17 cellular contexts compared by ENCODE assay signal in genomic region chr5:133467325-133467700, GRCh38.
DNase-seq lines count a peak whose midpoint lies in the region; ATAC-seq and TF ChIP-seq lines count a peak whose summit lies in the region.
"Had no signal": no experiment of that assay in that cellular context is flagged by ENCODE, and none has a peak within 500 bp of the region (broad histone marks: within the 10 kb centered on the region; RNA-seq: fewer than 3 reads in every experiment).

No MANE protein-coding gene starts in this region.

- no peaks in the 10 kb centered on the region for H3K9me3 ChIP-seq in CD4-positive, alpha-beta memory T cell (ENCODE audit: control insufficient read depth in 1 of 2, low read length in 2 of 2)
- H3K9me3 ChIP-seq in A673 (ENCODE audit: low read depth, low read length, poor library complexity, severe bottlenecking): no peaks in the 10 kb centered on the region
- H3K9me3 ChIP-seq: BE2C had no signal

- peaks cover 2 to 7% of the 10 kb centered on the region in 2 donors for H3K27me3 Mint-ChIP-seq in CD4-positive, alpha-beta memory T cell
- no peaks in the 10 kb centered on the region for H3K27me3 Mint-ChIP-seq in GM23338 (ENCODE audit: insufficient read depth, low read depth, poor library complexity)

- H3K4me1 Mint-ChIP-seq in CD4-positive, alpha-beta memory T cell: peaks cover 0 to 28% (median 8%) of the 10 kb centered on the region in 4 donors
- H3K4me1 Mint-ChIP-seq in GM23338: peaks cover 18% of the 10 kb centered on the region

- TF ChIP-seq CTCF in GM23338 (conservative IDR thresholded peaks at IDR 0.05; ENCODE audit: low read depth in 2 of 2) (no peak), A673 (conservative IDR thresholded peaks at IDR 0.05; ENCODE audit: low read depth, low read length) (no peak)

- no peak overlapping the region for H2AFZ ChIP-seq in GM23338
- H2AFZ ChIP-seq: parathyroid adenoma had no signal

- H3K9me3 Mint-ChIP-seq in CD4-positive, alpha-beta memory T cell: peaks cover 0 to 1% (median 0%) of the 10 kb centered on the region in 8 donors
- no peaks in the 10 kb centered on the region for H3K9me3 Mint-ChIP-seq in GM23338

- H3K27ac ChIP-seq in CD4-positive, alpha-beta memory T cell (ENCODE audit: low read depth, low read length): peak overlapping the region; percentile 46
- H3K27ac ChIP-seq in GM23338 (ENCODE audit: low read depth) (no peak overlapping the region), A673 (ENCODE audit: low read depth, low read length, poor library complexity, severe bottlenecking) (no peak overlapping the region)
- H3K27ac ChIP-seq: parathyroid adenoma had no signal

- intact Hi-C loops in CD4-positive, alpha-beta memory T cell (cut with micrococcal nuclease): no loop called here
- intact Hi-C loops in A673 (cut with micrococcal nuclease; ENCODE audit: unreplicated experiment): no loop called here

- no peaks in the 10 kb centered on the region for H3K9me2 ChIP-seq in GM23338 (ENCODE audit: insufficient read depth)

- no TSS peak for BruUV-seq in A673 (replicated peaks; lab: Mats Ljungman, UMichigan)

- H3K4me1 ChIP-seq in CD4-positive, alpha-beta memory T cell (ENCODE audit: insufficient read depth, low read length): peaks cover 37% of the 10 kb centered on the region
- peaks cover 7% of the 10 kb centered on the region; the same call in 1 of the 2 replicates for H3K4me1 ChIP-seq in GM23338 (ENCODE audit: insufficient read depth)
- H3K4me1 ChIP-seq in A673 (ENCODE audit: insufficient read depth, low read length, poor library complexity, severe bottlenecking): no peaks in the 10 kb centered on the region
- H3K4me1 ChIP-seq: BE2C had no signal

- ATAC-seq in GM23338 (peak; percentile 50), left lobe of liver (no peak)
- ATAC-seq: activated CD4-positive, CD25-positive, alpha-beta regulatory T cell treated with anti-CD3 and anti-CD28 coated beads, Interleukin-2, amount 50 U/mL, for 24 hours; left colon had no signal

- POLR2A ChIA-PET in CD4-positive, alpha-beta memory T cell (lab: Charles Lee; ENCODE audit: partially characterized antibody): no interaction called here
- POLR2A ChIA-PET in A673 (lab: Charles Lee; ENCODE audit: low non-redundant PET): no interaction called here

- H3K4me3 Mint-ChIP-seq in CD4-positive, alpha-beta memory T cell: no peak overlapping the region
- no peak overlapping the region for H3K4me3 Mint-ChIP-seq in GM23338

- no peak overlapping the region for H3K27ac Mint-ChIP-seq in CD4-positive, alpha-beta memory T cell
- no peak overlapping the region for H3K27ac Mint-ChIP-seq in GM23338

- no peak overlapping the region for H3K4me3 ChIP-seq in CD4-positive, alpha-beta memory T cell (ENCODE audit: low read length in 2 of 2)
- H3K4me3 ChIP-seq in GM23338 (no peak overlapping the region), A673 (ENCODE audit: low read depth, low read length, poor library complexity, severe bottlenecking) (no peak overlapping the region)

- H3K4me2 ChIP-seq in GM23338: no peak overlapping the region

- H3F3A ChIP-seq in GM23338 (replicated peaks; ENCODE audit: low read depth): no peaks in the 10 kb centered on the region

- H4K20me1 ChIP-seq in GM23338 (replicated peaks; ENCODE audit: insufficient read depth): no peaks in the 10 kb centered on the region

- no peaks in the 10 kb centered on the region for H3K36me3 ChIP-seq in CD4-positive, alpha-beta memory T cell (ENCODE audit: insufficient read depth, low read length)
- H3K36me3 ChIP-seq in GM23338 (ENCODE audit: insufficient read depth) (no peaks in the 10 kb centered on the region), A673 (ENCODE audit: insufficient read depth, low read length, poor library complexity, severe bottlenecking) (no peaks in the 10 kb centered on the region)
- H3K36me3 ChIP-seq: BE2C had no signal

- no peaks in the 10 kb centered on the region for H3K36me3 Mint-ChIP-seq in CD4-positive, alpha-beta memory T cell
- no peaks in the 10 kb centered on the region for H3K36me3 Mint-ChIP-seq in GM23338 (ENCODE audit: low read depth)

- no peaks in the 10 kb centered on the region for H3K79me2 ChIP-seq in GM23338 (replicated peaks; ENCODE audit: insufficient read depth)
- H3K79me2 ChIP-seq: parathyroid adenoma had no signal

- CTCF ChIA-PET in CD4-positive, alpha-beta memory T cell (lab: Charles Lee; ENCODE audit: partially characterized antibody): no interaction called here
- CTCF ChIA-PET in A673 (lab: Charles Lee): no interaction called here

- peak; percentile 22 to 71 (median 48) for DNase-seq in CD4-positive, alpha-beta memory T cell
- DNase-seq in GM23338 (ENCODE audit: low spot score): no peak
- peak; percentile 22 for DNase-seq in T-helper 9 cell
- DNase-seq in left lobe of liver (ENCODE audit: low spot score): peak; percentile 12
- DNase-seq in A673 (ENCODE audit: low spot score): no peak
- no peak for DNase-seq in NCI-H774 (lab: John Stamatoyannopoulos, UW)
- DNase-seq in NCI-H446 treated with DMSO at 0.1 percent for 48 hours (lab: John Stamatoyannopoulos, UW): no peak
- DNase-seq: aorta; BE2C; foreskin melanocyte; HCEC 1CT; left colon; NCI-H82; RPMI8226; stimulated activated CD4-positive, alpha-beta T cell treated with anti-CD3 and anti-CD28 coated beads, Interleukin-4, amount 100 ng/mL, for 24 hours had no signal

- H3K27me3 ChIP-seq in CD4-positive, alpha-beta memory T cell (ENCODE audit: insufficient read depth, low read length): no peaks in the 10 kb centered on the region
- no peaks in the 10 kb centered on the region for H3K27me3 ChIP-seq in GM23338 (ENCODE audit: insufficient read depth)
- H3K27me3 ChIP-seq in A673 (replicated peaks; ENCODE audit: insufficient read depth, low read depth, low read length, poor library complexity): no peaks in the 10 kb centered on the region
- H3K27me3 ChIP-seq: BE2C had no signal

TF ChIP-seq in GM23338, 12 proteins besides CTCF, POLR2A, EP300 and RAD21:
- no peak for TF ChIP-seq ZNF331 (CRISPR knock-in tag; IDR thresholded peaks at IDR 0.05; ENCODE audit: low read depth)

Comparison
In these comparisons a context has a peak if more than half of its experiments do, and no peak if none do; other contexts are left out.
1. DNase-seq: peak in CD4-positive, alpha-beta memory T cell (5 of 5), T-helper 9 cell (single experiment) and left lobe of liver (single experiment); none in GM23338 (single experiment), A673 (single experiment), NCI-H774 (single experiment) and NCI-H446 treated with DMSO at 0.1 percent for 48 hours (single experiment).